Comparison of ENCODE assay signal across 20 cellular contexts in genomic region chr11:26677566-26677965, GRCh38. TPM values are rescaled to one million over a fixed set of nuclear protein-coding genes. Genes with fewer than 3 reads are reported as not detected.
DNase-seq lines count a peak whose midpoint lies in the region; ATAC-seq and TF ChIP-seq lines count a peak whose summit lies in the region.
"Had no signal": no experiment of that assay in that cellular context is flagged by ENCODE, and none has a peak within 500 bp of the region (broad histone marks: within the 10 kb centered on the region; RNA-seq: fewer than 3 reads in every experiment).

No MANE protein-coding gene starts in this region.

- H3K27me3 ChIP-seq in RWPE2 (ENCODE audit: insufficient read depth, poor library complexity, severe bottlenecking), result no peaks in the 10 kb centered on the region
- no peaks in the 10 kb centered on the region for H3K27me3 ChIP-seq in foreskin keratinocyte
- H3K27me3 ChIP-seq: SJSA1 had no signal

- H3K36me3 Mint-ChIP-seq in T-helper 2 cell treated with Interferon-gamma antibody and Interleukin-4, amounts not matched to agents 5 μg/mL and 100 μg/mL, for 36 hours (ENCODE audit: low read depth), result no peaks in the 10 kb centered on the region
- H3K36me3 Mint-ChIP-seq: CD14-positive monocyte had no signal

- H3K27ac ChIP-seq in RWPE2 (ENCODE audit: poor library complexity, severe bottlenecking) (peak overlapping the region; percentile 26), foreskin keratinocyte (peak overlapping the region; percentile 88)
- H3K27ac ChIP-seq: SJSA1 had no signal

- H3K4me1 Mint-ChIP-seq in T-helper 2 cell treated with Interferon-gamma antibody and Interleukin-4, amounts not matched to agents 5 μg/mL and 100 μg/mL, for 36 hours (ENCODE audit: low read depth), result no peaks in the 10 kb centered on the region
- H3K4me1 Mint-ChIP-seq: CD14-positive monocyte had no signal

- H3K27ac Mint-ChIP-seq in T-helper 2 cell treated with Interferon-gamma antibody and Interleukin-4, amounts not matched to agents 5 μg/mL and 100 μg/mL, for 36 hours, result no peak overlapping the region
- H3K27ac Mint-ChIP-seq: CD14-positive monocyte had no signal

- ATAC-seq in RWPE2 (ENCODE audit: low read depth) (peak; percentile 66), foreskin keratinocyte (peak; percentile 95), GM21528 (IDR thresholded peaks at IDR 0.05; ENCODE audit: low FRiP score, unreplicated experiment) (no peak), GM21381 (IDR thresholded peaks at IDR 0.05; ENCODE audit: unreplicated experiment) (no peak), GM18520 (IDR thresholded peaks at IDR 0.05; ENCODE audit: unreplicated experiment) (no peak)
- ATAC-seq: HepG2 had no signal

- no peaks in the 10 kb centered on the region for H3K27me3 Mint-ChIP-seq in T-helper 2 cell treated with Interferon-gamma antibody and Interleukin-4, amounts not matched to agents 5 μg/mL and 100 μg/mL, for 36 hours (ENCODE audit: low read depth)

- H3K9me3 Mint-ChIP-seq in T-helper 2 cell treated with Interferon-gamma antibody and Interleukin-4, amounts not matched to agents 5 μg/mL and 100 μg/mL, for 36 hours, result no peaks in the 10 kb centered on the region
- H3K9me3 Mint-ChIP-seq: CD14-positive monocyte had no signal

- no peak overlapping the region for H3K4me3 Mint-ChIP-seq in T-helper 2 cell treated with Interferon-gamma antibody and Interleukin-4, amounts not matched to agents 5 μg/mL and 100 μg/mL, for 36 hours
- H3K4me3 Mint-ChIP-seq: CD14-positive monocyte had no signal

- DNase-seq in SIG-M5 treated with dmso at 0.1 percent for 504 hours (lab: John Stamatoyannopoulos, UW; ENCODE audit: unreplicated experiment) (peak; percentile 8), SIG-M5 (lab: John Stamatoyannopoulos, UW) (no peak), RWPE2 (ENCODE audit: low spot score) (no peak), foreskin keratinocyte (peak; percentile 75 to 91)
- DNase-seq in T-helper 2 cell treated with Interferon-gamma antibody and Interleukin-4, amounts not matched to agents 5 μg/mL and 100 μg/mL, for 36 hours (ENCODE audit: low spot score), result no peak
- DNase-seq: 8988T, KG1, NCI-H1105 treated with DMSO at 0.1 percent for 48 hours, NCI-H187, NCI-H2171 treated with DMSO at 0.1 percent for 48 hours, NCI-H774 had no signal

- no peak overlapping the region for H3K4me3 ChIP-seq in RWPE2 (ENCODE audit: severe bottlenecking)
- H3K4me3 ChIP-seq: SJSA1 had no signal

- no peak for TF ChIP-seq CTCF in RWPE2 (IDR thresholded peaks at IDR 0.05; ENCODE audit: poor library complexity, severe bottlenecking)
- TF ChIP-seq CTCF in foreskin keratinocyte (conservative IDR thresholded peaks at IDR 0.05), result no peak

- H3K36me3 ChIP-seq in RWPE2 (ENCODE audit: low read depth), result no peaks in the 10 kb centered on the region
- H3K36me3 ChIP-seq: SJSA1 had no signal

- H3K4me1 ChIP-seq in RWPE2 (ENCODE audit: insufficient read depth, poor library complexity, severe bottlenecking) (peaks cover 8% of the 10 kb centered on the region), foreskin keratinocyte (peaks cover 19% of the 10 kb centered on the region)
- H3K4me1 ChIP-seq: SJSA1 had no signal

- H3K9me3 ChIP-seq in RWPE2 (ENCODE audit: severe bottlenecking), result no peaks in the 10 kb centered on the region
- H3K9me3 ChIP-seq: SJSA1 had no signal

RNA-seq across cellular contexts. Expression of gene SLC5A12, which starts 44.3 kb away (rescaled TPM):
- not detected in 2 replicates for total RNA-seq in foreskin keratinocyte
- polyA plus RNA-seq in foreskin keratinocyte, result not detected in 2 replicates
- total RNA-seq: HepG2, NCI-H460, OCI-LY7, SJSA1 had no signal
- polyA plus RNA-seq: AG04450, CD14-positive monocyte, HepG2 had no signal

Comparison
In these comparisons a context has a peak if more than half of its experiments do, and no peak if none do; other contexts are left out.
1. DNase-seq: peak in SIG-M5 treated with dmso at 0.1 percent for 504 hours (single experiment) and foreskin keratinocyte (2 of 2); none in SIG-M5 (single experiment), RWPE2 (single experiment) and T-helper 2 cell treated with Interferon-gamma antibody and Interleukin-4, amounts not matched to agents 5 μg/mL and 100 μg/mL, for 36 hours (single experiment).
2. ATAC-seq: peak in RWPE2 (single experiment) and foreskin keratinocyte (single experiment); none in GM21528 (single experiment), GM21381 (single experiment) and GM18520 (single experiment).